15 cellular contexts compared by ENCODE assay signal in the genomic region with DNA sequence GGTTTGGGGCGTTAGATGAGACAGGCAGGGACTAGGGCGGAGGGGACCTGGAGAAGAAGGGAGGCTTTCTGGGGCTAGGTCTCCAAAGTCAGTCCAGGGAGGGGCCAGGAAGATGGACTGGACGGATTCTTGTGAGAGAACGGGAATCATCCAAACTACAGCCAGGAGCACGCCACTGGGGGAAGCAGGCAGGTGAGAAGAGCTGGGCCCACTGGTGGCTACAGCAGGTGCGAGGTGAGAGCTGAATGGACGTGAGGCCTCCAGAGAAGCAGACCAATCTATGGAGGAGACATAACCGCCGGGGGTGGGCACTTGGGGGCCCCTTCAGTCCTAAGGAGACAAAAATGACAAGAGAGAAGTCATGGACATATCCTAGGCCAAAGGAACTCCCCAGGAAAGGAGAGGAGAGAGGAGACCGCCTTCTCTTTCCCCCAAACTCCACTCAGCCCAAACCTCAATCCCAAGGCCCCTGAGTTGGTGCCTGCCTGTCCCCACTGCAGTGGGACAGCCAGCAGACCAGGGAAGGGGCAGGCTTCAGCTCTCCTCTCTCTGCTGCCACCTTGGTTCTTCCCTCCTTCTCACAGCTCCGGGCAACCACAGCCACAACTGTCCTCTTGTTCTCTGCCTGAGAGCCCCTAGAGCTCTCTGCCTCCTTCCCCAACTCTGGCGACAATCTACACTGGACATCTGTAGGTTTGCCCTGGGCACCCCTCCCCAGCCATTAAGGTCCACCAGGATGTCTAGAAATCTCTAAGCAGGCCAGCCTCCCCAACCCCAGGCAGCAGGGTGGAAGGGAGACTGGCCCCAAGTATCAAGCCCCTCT. TPM values are rescaled to one million over a fixed set of nuclear protein-coding genes. Genes with fewer than 3 reads are reported as not detected.
DNase-seq lines count a peak whose midpoint lies in the region; ATAC-seq and TF ChIP-seq lines count a peak whose summit lies in the region.
"Had no signal": no experiment of that assay in that cellular context is flagged by ENCODE, and none has a peak within 500 bp of the region (broad histone marks: within the 10 kb centered on the region; RNA-seq: fewer than 3 reads in every experiment).

No MANE protein-coding gene starts in this region.

- no peaks in the 10 kb centered on the region for H3K4me1 ChIP-seq in H9 (ENCODE audit: insufficient read depth, low read length)
- H3K4me1 ChIP-seq in stomach = no peaks in the 10 kb centered on the region
- H3K4me1 ChIP-seq in tibial nerve = no peaks in the 10 kb centered on the region
- H3K4me1 ChIP-seq: A549 had no signal

- no peak for TF ChIP-seq POLR2A in stomach (IDR thresholded peaks at IDR 0.05)
- no peak for TF ChIP-seq POLR2A in tibial nerve (IDR thresholded peaks at IDR 0.05)

- H2BK20ac ChIP-seq in H9 (ENCODE audit: low read depth, low read length, poor library complexity, severe bottlenecking) = no peak overlapping the region

- no peak overlapping the region for H3K9ac ChIP-seq in H9 (ENCODE audit: extremely low read depth, insufficient read length, low read length)

- no peak overlapping the region for H3K4me2 ChIP-seq in H9 (ENCODE audit: insufficient read depth, insufficient read length, low read length)
- H3K4me2 ChIP-seq: A549 had no signal

- no peak for ATAC-seq in HG03565 (IDR thresholded peaks at IDR 0.05; ENCODE audit: unreplicated experiment)

- H3K27me3 ChIP-seq in H9 (ENCODE audit: insufficient read depth, low read length) = peaks cover 16% of the 10 kb centered on the region; the same call in 1 of the 2 replicates
- H3K27me3 ChIP-seq in stomach = peaks cover 0 to 10% (median 0%) of the 10 kb centered on the region in 3 donors
- H3K27me3 ChIP-seq in tibial nerve = peaks cover 0 to 6% of the 10 kb centered on the region in 2 donors

- H3K4me3 Mint-ChIP-seq in H9 = no peak overlapping the region
- H3K4me3 Mint-ChIP-seq: CD4-positive, alpha-beta T cell had no signal

- H2BK120ac ChIP-seq in H9 (ENCODE audit: low read depth, low read length, poor library complexity, severe bottlenecking) = no peak overlapping the region

- peaks cover 6 to 19% of the 10 kb centered on the region in 2 experiments; a peak in 3 of 4 replicates for H3K4me1 Mint-ChIP-seq in H9

- no peak overlapping the region for H3K4ac ChIP-seq in H9 (ENCODE audit: low read depth, low read length)

- no peaks in the 10 kb centered on the region for H3K23me2 ChIP-seq in H9 (ENCODE audit: insufficient read length, low read depth, low read length, poor library complexity, severe bottlenecking)

- no peaks in the 10 kb centered on the region for H3K79me1 ChIP-seq in H9 (ENCODE audit: insufficient read depth, low read depth, low read length, poor library complexity, severe bottlenecking)

- no peaks in the 10 kb centered on the region for H3K79me2 ChIP-seq in H9 (ENCODE audit: insufficient read depth, low read length)

- H3K56ac ChIP-seq in H9 (ENCODE audit: insufficient read length, low read depth, low read length) = no peak overlapping the region

- H2AFZ ChIP-seq in H9 (ENCODE audit: low read length) = no peak overlapping the region

- H2AK5ac ChIP-seq in H9 (ENCODE audit: insufficient read length, low read length) = no peak overlapping the region

- H4K91ac ChIP-seq in H9 (ENCODE audit: insufficient read length, low read depth, low read length) = no peak overlapping the region

- intact Hi-C loops in stomach (cut with DNase I; ENCODE audit: low total_unique reads) = no loop called here

- H3K23ac ChIP-seq in H9 (ENCODE audit: insufficient read length, low read depth, low read length) = no peak overlapping the region

- WGBS in H9 (ENCODE audit: extremely low coverage, insufficient read length, low lambda C conversion rate) = no CpG with 5 or more reads among the region's 12 CpGs
- WGBS in stomach, 5 donors = 76 to 97% (median 92%) methylated on average over 10 to 12 of the region's 12 CpGs
- WGBS in tibial nerve, 2 donors = 82 to 87% methylated on average over 10 to 11 of the region's 12 CpGs

- no peak overlapping the region for H2BK12ac ChIP-seq in H9 (ENCODE audit: insufficient read length, low read depth, low read length)

- peaks cover 84% of the 10 kb centered on the region for H3K27me3 Mint-ChIP-seq in H9 (ENCODE audit: low read depth)

- H3K27ac ChIP-seq in 22Rv1 = peak overlapping the region; percentile 99
- no peak overlapping the region for H3K27ac ChIP-seq in H9 (ENCODE audit: insufficient read length, low read depth, low read length)
- no peak overlapping the region for H3K27ac ChIP-seq in coronary artery
- H3K27ac ChIP-seq in stomach = no peak overlapping the region
- H3K27ac ChIP-seq in tibial nerve = no peak overlapping the region
- H3K27ac ChIP-seq: A549, C4-2B had no signal

- no peaks in the 10 kb centered on the region for H3K9me3 ChIP-seq in H9 (ENCODE audit: control insufficient read depth, low read depth, low read length)
- no peaks in the 10 kb centered on the region for H3K9me3 ChIP-seq in stomach
- no peaks in the 10 kb centered on the region for H3K9me3 ChIP-seq in tibial nerve
- H3K9me3 ChIP-seq: A549 had no signal

- no peak overlapping the region for H3T11ph ChIP-seq in H9 (ENCODE audit: low read length)

- no peak overlapping the region for H3K14ac ChIP-seq in H9 (ENCODE audit: insufficient read depth, low read length)

- TF ChIP-seq CTCF in 22Rv1 (IDR thresholded peaks at IDR 0.05) (no peak), H9 (conservative IDR thresholded peaks at IDR 0.05) (no peak), coronary artery (IDR thresholded peaks at IDR 0.05) (no peak), stomach (IDR thresholded peaks at IDR 0.05) (no peak), tibial nerve (IDR thresholded peaks at IDR 0.05) (no peak)

- H3K18ac ChIP-seq in H9 (ENCODE audit: insufficient read length, low read depth, low read length) = no peak overlapping the region

- peaks cover 0 to 47% of the 10 kb centered on the region in 2 experiments; a peak in 4 of 5 replicates for H3K9me3 Mint-ChIP-seq in H9
- H3K9me3 Mint-ChIP-seq: CD4-positive, alpha-beta T cell had no signal

- H2BK15ac ChIP-seq in H9 (ENCODE audit: low read depth, low read length) = no peak overlapping the region

- DNase-seq in H9 (peak; percentile 16), coronary artery (ENCODE audit: low spot score) (peak; percentile 56), stomach (peak; percentile 11), DMS114 treated with DMSO at 0.1 percent for 48 hours (lab: John Stamatoyannopoulos, UW; ENCODE audit: unreplicated experiment) (no peak), tibial nerve (ENCODE audit: low spot score in 2 of 2) (no peak)
- DNase-seq: AML-193; CD4-positive, alpha-beta T cell; DMS79 treated with DMSO at 0.1 percent for 48 hours; GF-D8; GOT3; H7 had no signal

- H4K20me1 ChIP-seq in H9 (ENCODE audit: control insufficient read depth, insufficient read depth, insufficient read length) = no peaks in the 10 kb centered on the region

- H3K4me3 ChIP-seq in coronary artery (no peak overlapping the region), stomach (no peak overlapping the region), tibial nerve (no peak overlapping the region)
- H3K4me3 ChIP-seq: A549 had no signal

- TF ChIP-seq EP300 in stomach (IDR thresholded peaks at IDR 0.05) (no peak), tibial nerve (IDR thresholded peaks at IDR 0.05) (no peak)

- no peak overlapping the region for H2BK5ac ChIP-seq in H9 (ENCODE audit: insufficient read length, low read length)

- no peak overlapping the region for H4K5ac ChIP-seq in H9 (ENCODE audit: insufficient read length, low read depth, low read length)

- peaks cover 4 to 6% (median 4%) of the 10 kb centered on the region in 3 experiments; a peak in 6 of 7 replicates for H3K36me3 Mint-ChIP-seq in H9 (ENCODE audit: insufficient read depth in 1 of 3, low read depth in 3 of 3)

- no peak overlapping the region for H4K8ac ChIP-seq in H9 (replicated peaks; ENCODE audit: insufficient read length, low read depth, low read length)

- H3K27ac Mint-ChIP-seq in H9 = peak overlapping the region in 1 of 3 experiments; percentile 45; a peak in 1 of 7 replicates
- H3K27ac Mint-ChIP-seq: CD4-positive, alpha-beta T cell had no signal

- H3K36me3 ChIP-seq in stomach (no peaks in the 10 kb centered on the region), tibial nerve (no peaks in the 10 kb centered on the region)

RNA-seq across cellular contexts. Expression of a gene that starts 7.0 kb away (rescaled TPM):
- total RNA-seq in H9 (2021) (0.18 and 0.24 TPM in 2 replicates), stomach (under 1 TPM in 2 of 5 donors, not detected in 3; 0.18 to 0.45 TPM), tibial nerve (under 1 TPM in 3 of 4 donors, not detected in 1; 0.20 to 0.60 (median 0.21) TPM)
- 1 to 10 TPM in 1 of 3 donors, under 1 TPM in 1, not detected in 1; 0.30 to 1.1 TPM for polyA plus RNA-seq in stomach
- total RNA-seq: CD4-positive, alpha-beta T cell had no signal

Comparison
In these comparisons a context has a peak if more than half of its experiments do, and no peak if none do; other contexts are left out.
1. DNase-seq: peak in H9 (single experiment), coronary artery (single experiment) and stomach (single experiment); none in DMS114 treated with DMSO at 0.1 percent for 48 hours (single experiment) and tibial nerve (0 of 2).